Comparison of ENCODE assay signal across 8 cellular contexts in the genomic region with DNA sequence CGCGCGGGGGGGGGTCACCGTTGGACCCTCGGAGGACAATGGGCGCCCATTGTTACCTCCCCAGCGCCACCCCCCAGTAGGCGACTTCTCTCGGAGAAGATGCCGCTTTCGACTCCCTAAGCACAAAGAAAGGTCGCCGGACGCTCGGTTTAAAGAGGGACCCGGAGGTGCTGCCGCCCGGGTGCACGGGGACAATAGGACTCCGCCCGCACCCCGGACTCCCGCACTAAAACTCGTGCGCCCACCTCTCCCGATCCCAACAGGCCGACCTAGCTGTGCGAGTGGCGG. TPM values are rescaled to one million over a fixed set of nuclear protein-coding genes. Genes with fewer than 3 reads are reported as not detected.
A peak's percentile ranks its signal among the peaks of the same experiment; 100 is the strongest.
DNase-seq lines count a peak whose midpoint lies in the region; ATAC-seq and TF ChIP-seq lines count a peak whose summit lies in the region.

No MANE protein-coding gene starts in this region.

- H3K9me3 ChIP-seq in SU-DHL-6 (ENCODE audit: insufficient read depth, low read length) = no peaks in the 10 kb centered on the region

- H2AFZ ChIP-seq in SU-DHL-6 (ENCODE audit: low read depth, low read length, severe bottlenecking) = peak overlapping the region; percentile 83

- no peaks in the 10 kb centered on the region; the same call in 1 of the 2 replicates for H3K27me3 Mint-ChIP-seq in HFFc6 (ENCODE audit: insufficient read depth)

- H3K27ac Mint-ChIP-seq in HFFc6 = peak overlapping the region; percentile 21; the same call in 1 of the 2 replicates

- DNase-seq in GM12865 (ENCODE audit: low read depth) = no peak
- DNase-seq in HFFc6 = no peak
- no peak for DNase-seq in fibroblast of mammary gland (ENCODE audit: low read depth)
- peak; percentile 68 for DNase-seq in sciatic nerve (ENCODE audit: low spot score)
- no peak for DNase-seq in GM10266 (ENCODE audit: extremely low spot score)
- no peak for DNase-seq in NCI-H146 (lab: John Stamatoyannopoulos, UW)
- no peak for DNase-seq in cortex of kidney (lab: John Stamatoyannopoulos, UW)

- H3K27me3 ChIP-seq in SU-DHL-6 (ENCODE audit: low read length) = no peaks in the 10 kb centered on the region

- H3F3A ChIP-seq in SU-DHL-6 (ENCODE audit: insufficient read depth) = 0 out of 2 replicates have a peak, but pooled peaks cover 5% of the 10 kb centered on the region

- no peaks in the 10 kb centered on the region for H3K36me3 ChIP-seq in SU-DHL-6 (ENCODE audit: low read length)

- peak overlapping the region; percentile 58 for H3K4me2 ChIP-seq in SU-DHL-6 (ENCODE audit: low read depth, low read length, poor library complexity, severe bottlenecking)

- no peaks in the 10 kb centered on the region for H4K20me1 ChIP-seq in SU-DHL-6 (ENCODE audit: low read depth, low read length)

- H3K9me2 ChIP-seq in SU-DHL-6 (replicated peaks; ENCODE audit: insufficient read depth, low read length) = no peaks in the 10 kb centered on the region

- H3K4me1 Mint-ChIP-seq in HFFc6 (ENCODE audit: low read depth) = peaks cover 59% of the 10 kb centered on the region

- no peak for ATAC-seq in sciatic nerve

- intact Hi-C loops in sciatic nerve (cut with DNase I) = loop anchor here (5.0 kb wide), 1 partner anchor 269 kb away; no protein-coding TSS in a partner anchor

- H3K4me3 ChIP-seq in GM12865 (ENCODE audit: low read depth, low read length) (peak overlapping the region; percentile 88), SU-DHL-6 (ENCODE audit: insufficient read depth, low read length, poor library complexity, severe bottlenecking) (peak overlapping the region; percentile 92), fibroblast of mammary gland (ENCODE audit: control insufficient read depth, low read depth, low read length) (peak overlapping the region; percentile 73)

- peak overlapping the region; percentile 99 for H3K4me3 Mint-ChIP-seq in HFFc6

- H3K9ac ChIP-seq in SU-DHL-6 (ENCODE audit: low read length) = peak overlapping the region; percentile 83

- no peak for TF ChIP-seq CTCF in GM12865 (IDR thresholded peaks at IDR 0.05; ENCODE audit: insufficient read depth, low read depth, low read length, missing control alignments)
- TF ChIP-seq CTCF in HFFc6 (IDR thresholded peaks at IDR 0.05) = no peak
- no peak for TF ChIP-seq CTCF in SU-DHL-6 (IDR thresholded peaks at IDR 0.05; ENCODE audit: insufficient read depth, low read length, poor library complexity, severe bottlenecking)
- TF ChIP-seq CTCF in fibroblast of mammary gland (conservative IDR thresholded peaks at IDR 0.05; ENCODE audit: control insufficient read depth, insufficient read depth, low read depth, low read length) = no peak
- no peak for TF ChIP-seq CTCF in GM10266 (IDR thresholded peaks at IDR 0.05; ENCODE audit: control insufficient read depth, insufficient read depth, low read depth, missing control alignments)

- H3K27ac ChIP-seq in SU-DHL-6 (ENCODE audit: low read depth, low read length) = peak overlapping the region; percentile 40

- H3K9me3 Mint-ChIP-seq in HFFc6 = no peaks in the 10 kb centered on the region

- H3K79me2 ChIP-seq in SU-DHL-6 (ENCODE audit: insufficient read depth, low read length) = peaks cover 42% of the 10 kb centered on the region

- peaks cover 41% of the 10 kb centered on the region for H3K36me3 Mint-ChIP-seq in HFFc6 (ENCODE audit: low read depth)

RNA-seq across cellular contexts. Expression of a gene that starts 0.3 kb away (rescaled TPM):
- 100 to 1,000 TPM; 159 to 248 (median 201) TPM for total RNA-seq in HFFc6 (2021; fragmentation: NEBNext Ultra II Directional; extraction: Animal tissue kit (Norgen Biotek cat#: 25700))
- 53.1 TPM for total RNA-seq in sciatic nerve
